ENCODE assay signal across 13 cellular contexts in the genomic region with DNA sequence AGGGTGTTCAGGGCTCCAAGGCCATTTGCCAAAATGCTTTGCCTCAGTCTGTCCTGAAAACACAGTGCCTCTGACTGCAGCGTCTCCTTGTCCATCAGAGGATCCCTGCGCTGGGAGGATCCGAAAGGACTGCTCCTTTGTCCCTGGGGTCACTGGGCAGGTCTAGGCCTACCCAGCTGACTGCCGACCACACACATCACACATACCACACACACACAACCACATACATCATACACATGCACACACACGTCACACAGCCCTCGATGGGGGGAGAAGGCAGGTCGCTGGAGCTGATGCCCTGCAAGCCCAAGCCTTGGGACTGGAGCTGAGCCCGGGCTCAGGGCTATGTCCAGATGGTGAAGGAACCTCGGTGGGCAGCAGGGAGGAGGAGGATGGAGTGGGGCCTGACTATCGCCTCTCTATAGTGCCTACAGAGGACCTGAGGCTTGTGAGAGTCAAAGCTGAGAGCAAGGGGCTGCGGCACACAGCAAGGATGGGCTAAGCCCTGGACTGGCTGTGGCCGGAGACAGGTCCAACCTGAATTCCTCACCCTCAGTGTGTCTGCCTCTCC. TPM values are rescaled to one million over a fixed set of nuclear protein-coding genes. Genes with fewer than 3 reads are reported as not detected.
DNase-seq lines count a peak whose midpoint lies in the region; ATAC-seq and FAIRE-seq lines count a peak whose summit lies in the region.
"Had no signal": no experiment of that assay in that cellular context is flagged by ENCODE, and none has a peak within 500 bp of the region (broad histone marks: within the 10 kb centered on the region; RNA-seq: fewer than 3 reads in every experiment).

No MANE protein-coding gene starts in this region.

- FAIRE-seq in HTR-8/SVneo (lab: Jason Lieb, UNC), result peak; percentile 33

- DNase-seq in activated CD4-positive, alpha-beta T cell treated with anti-CD3 and anti-CD28 coated beads for 48 hours, result peak; percentile 1
- no peak for DNase-seq in activated CD4-positive, alpha-beta T cell treated with anti-CD3 and anti-CD28 coated beads, Interleukin-2, amount 50 U/mL, for 4 hours
- DNase-seq in HTR-8/SVneo (ENCODE audit: insufficient read length, low spot score) (no peak), left cardiac atrium (peak; percentile 20), sciatic nerve (ENCODE audit: low spot score) (peak; percentile 59)
- DNase-seq: 8988T, NCI-H1694 treated with DMSO at 0.1 percent for 48 hours had no signal

- intact Hi-C loops in left cardiac atrium (cut with DNase I) (no loop called here), sciatic nerve (cut with DNase I) (no loop called here)

- ATAC-seq in left cardiac atrium (no peak), sciatic nerve (no peak), esophagus mucosa (no peak), HG02981 (IDR thresholded peaks at IDR 0.05; ENCODE audit: unreplicated experiment) (no peak), GM19397 (IDR thresholded peaks at IDR 0.05; ENCODE audit: unreplicated experiment) (no peak)
- ATAC-seq: PC-3 had no signal

RNA-seq across cellular contexts. Expression of gene GPRIN2, which starts 29.1 kb away (rescaled TPM):
- total RNA-seq in left cardiac atrium (not detected), sciatic nerve (2.0 TPM), esophagus mucosa (4.5 TPM)
- total RNA-seq: myocyte, NCI-H460 had no signal

RNA-seq across cellular contexts. Expression of gene SYT15, which starts 51.6 kb away (rescaled TPM):
- total RNA-seq in left cardiac atrium, result 1 to 10 TPM; 4.6 to 4.9 TPM
- total RNA-seq in sciatic nerve, result 17.1 TPM
- total RNA-seq in esophagus mucosa, result 1.4 TPM
- total RNA-seq: PC-3 had no signal

Comparison
In these comparisons a context has a peak if more than half of its experiments do, and no peak if none do; other contexts are left out.
1. DNase-seq: peak in activated CD4-positive, alpha-beta T cell treated with anti-CD3 and anti-CD28 coated beads for 48 hours (single experiment), left cardiac atrium (single experiment) and sciatic nerve (single experiment); none in activated CD4-positive, alpha-beta T cell treated with anti-CD3 and anti-CD28 coated beads, Interleukin-2, amount 50 U/mL, for 4 hours (0 of 2) and HTR-8/SVneo (single experiment).